In the genomic region with DNA sequence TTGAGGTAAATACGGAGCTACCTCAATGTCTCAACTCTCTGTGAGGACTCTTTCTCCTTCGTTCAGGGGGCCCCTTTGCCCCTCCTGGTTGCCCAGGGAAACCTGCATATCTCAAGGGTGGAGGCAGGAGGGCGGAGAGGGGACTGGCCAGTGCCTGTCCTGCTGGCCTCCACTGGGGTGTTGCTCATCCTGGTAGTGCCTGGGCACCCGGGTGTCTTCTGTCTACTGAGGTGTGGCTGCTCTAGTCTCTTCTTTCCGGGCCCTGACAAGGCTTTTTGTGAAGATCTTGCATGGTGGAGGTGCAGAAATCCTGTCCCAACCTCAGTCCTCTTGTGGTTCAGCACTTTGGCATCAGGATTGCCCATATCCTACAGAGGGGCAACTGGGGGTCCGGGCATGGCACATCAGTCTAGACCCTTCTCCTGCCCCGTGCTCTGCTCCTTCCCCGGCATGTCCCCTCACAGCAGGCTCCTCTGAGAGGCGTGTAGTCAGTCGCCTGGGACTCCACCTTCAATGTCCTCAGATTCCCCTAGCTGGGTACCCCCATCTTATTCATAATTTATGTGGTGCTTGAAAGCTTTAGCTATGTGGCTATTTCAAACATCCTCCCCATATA, we compare ENCODE assay signal across 17 cellular contexts. TPM values are rescaled to one million over a fixed set of nuclear protein-coding genes. Genes with fewer than 3 reads are reported as not detected.
DNase-seq lines count a peak whose midpoint lies in the region; ATAC-seq and TF ChIP-seq lines count a peak whose summit lies in the region.
"Had no signal": no experiment of that assay in that cellular context is flagged by ENCODE, and none has a peak within 500 bp of the region (broad histone marks: within the 10 kb centered on the region; RNA-seq: fewer than 3 reads in every experiment).

No MANE protein-coding gene starts in this region.

- H3K36me3 Mint-ChIP-seq in endothelial cell (ENCODE audit: low read depth, unreplicated experiment), result no peaks in the 10 kb centered on the region

- DNase-seq in NCI-H2227 (lab: John Stamatoyannopoulos, UW; ENCODE audit: unreplicated experiment), result peak; percentile 2
- no peak for DNase-seq in NCI-H2227 treated with DMSO at 0.1 percent for 48 hours (lab: John Stamatoyannopoulos, UW)
- peak; percentile 5 for DNase-seq in endothelial cell (ENCODE audit: low spot score)
- peak; percentile 27 for DNase-seq in retina
- DNase-seq in NCI-H2196 (lab: John Stamatoyannopoulos, UW; ENCODE audit: unreplicated experiment), result no peak
- DNase-seq in GM19238 (ENCODE audit: insufficient read length, low spot score), result no peak
- DNase-seq: 8988T; activated gamma-delta T cell treated with Interleukin-2 at 50 U/mL for 16 hours; effector CD4-positive, alpha-beta T cell; NCI-H187 treated with DMSO at 0.1 percent for 48 hours; SW 1271; uterus had no signal

- no peaks in the 10 kb centered on the region; the same call in 1 of the 2 replicates for H3F3A ChIP-seq in OCI-LY1 (ENCODE audit: insufficient read depth, low read length)

- H3K36me3 ChIP-seq in OCI-LY1 (ENCODE audit: insufficient read depth, low read length), result no peaks in the 10 kb centered on the region
- H3K36me3 ChIP-seq: adrenal gland, BE2C, uterus had no signal

- peaks cover 14% of the 10 kb centered on the region for H3K4me1 Mint-ChIP-seq in endothelial cell (ENCODE audit: unreplicated experiment)

- no peaks in the 10 kb centered on the region for H3K9me3 Mint-ChIP-seq in endothelial cell (ENCODE audit: unreplicated experiment)

- TF ChIP-seq CTCF in OCI-LY1 (IDR thresholded peaks at IDR 0.05; ENCODE audit: low read length) (no peak), endothelial cell (IDR thresholded peaks at IDR 0.05; ENCODE audit: unreplicated experiment) (no peak)

- H3K79me2 ChIP-seq in OCI-LY1 (ENCODE audit: insufficient read depth, low read length), result no peaks in the 10 kb centered on the region

- H3K4me3 ChIP-seq in OCI-LY1 (ENCODE audit: low read depth, low read length, poor library complexity, severe bottlenecking), result peak overlapping the region; percentile 67

- H3K27me3 ChIP-seq in OCI-LY1 (ENCODE audit: insufficient read depth, low read length), result no peaks in the 10 kb centered on the region; the same call in 1 of the 2 replicates
- H3K27me3 ChIP-seq: adrenal gland, uterus had no signal

- no peaks in the 10 kb centered on the region for H3K9me3 ChIP-seq in OCI-LY1 (ENCODE audit: low read length)
- H3K9me3 ChIP-seq: adrenal gland, BE2C, uterus had no signal

- H2AFZ ChIP-seq in OCI-LY1 (ENCODE audit: low read length), result no peak overlapping the region

- H3K4me3 Mint-ChIP-seq in endothelial cell (ENCODE audit: unreplicated experiment), result no peak overlapping the region

- H3K4me1 ChIP-seq in OCI-LY1 (ENCODE audit: insufficient read depth, low read length, severe bottlenecking), result peaks cover 26% of the 10 kb centered on the region
- H3K4me1 ChIP-seq: uterus had no signal

- H3K9me2 ChIP-seq in OCI-LY1 (ENCODE audit: low read depth, low read length), result no peaks in the 10 kb centered on the region

- no peak overlapping the region for H3K27ac Mint-ChIP-seq in endothelial cell (ENCODE audit: unreplicated experiment)

- no peak overlapping the region for H3K27ac ChIP-seq in OCI-LY1 (ENCODE audit: low read depth, low read length, poor library complexity, severe bottlenecking)

- no peak for ATAC-seq in HG03571 (IDR thresholded peaks at IDR 0.05; ENCODE audit: unreplicated experiment)
- ATAC-seq: Right ventricle myocardium inferior had no signal

- H3K27me3 Mint-ChIP-seq in endothelial cell (ENCODE audit: unreplicated experiment), result peaks cover 8% of the 10 kb centered on the region

- no peaks in the 10 kb centered on the region for H4K20me1 ChIP-seq in OCI-LY1 (ENCODE audit: insufficient read depth, low read length)

- H3K4me2 ChIP-seq in OCI-LY1 (ENCODE audit: low read length), result peak overlapping the region; percentile 85; the same call in 1 of the 2 replicates

- no peak overlapping the region for H3K9ac ChIP-seq in OCI-LY1 (ENCODE audit: low read length)

RNA-seq across cellular contexts. Expression of gene CCDC110, which starts 1.9 kb away (rescaled TPM):
- total RNA-seq in endothelial cell (ENCODE audit: unreplicated experiment), result 0.67 TPM

RNA-seq across cellular contexts. Expression of gene UFSP2, which starts 43.9 kb away (rescaled TPM):
- 27.4 TPM for total RNA-seq in endothelial cell (ENCODE audit: unreplicated experiment)

Comparison
In these comparisons a context has a peak if more than half of its experiments do, and no peak if none do; other contexts are left out.
1. DNase-seq: peak in NCI-H2227 (single experiment), endothelial cell (single experiment) and retina (single experiment); none in NCI-H2227 treated with DMSO at 0.1 percent for 48 hours (single experiment), NCI-H2196 (single experiment) and GM19238 (single experiment).